In the genomic region with DNA sequence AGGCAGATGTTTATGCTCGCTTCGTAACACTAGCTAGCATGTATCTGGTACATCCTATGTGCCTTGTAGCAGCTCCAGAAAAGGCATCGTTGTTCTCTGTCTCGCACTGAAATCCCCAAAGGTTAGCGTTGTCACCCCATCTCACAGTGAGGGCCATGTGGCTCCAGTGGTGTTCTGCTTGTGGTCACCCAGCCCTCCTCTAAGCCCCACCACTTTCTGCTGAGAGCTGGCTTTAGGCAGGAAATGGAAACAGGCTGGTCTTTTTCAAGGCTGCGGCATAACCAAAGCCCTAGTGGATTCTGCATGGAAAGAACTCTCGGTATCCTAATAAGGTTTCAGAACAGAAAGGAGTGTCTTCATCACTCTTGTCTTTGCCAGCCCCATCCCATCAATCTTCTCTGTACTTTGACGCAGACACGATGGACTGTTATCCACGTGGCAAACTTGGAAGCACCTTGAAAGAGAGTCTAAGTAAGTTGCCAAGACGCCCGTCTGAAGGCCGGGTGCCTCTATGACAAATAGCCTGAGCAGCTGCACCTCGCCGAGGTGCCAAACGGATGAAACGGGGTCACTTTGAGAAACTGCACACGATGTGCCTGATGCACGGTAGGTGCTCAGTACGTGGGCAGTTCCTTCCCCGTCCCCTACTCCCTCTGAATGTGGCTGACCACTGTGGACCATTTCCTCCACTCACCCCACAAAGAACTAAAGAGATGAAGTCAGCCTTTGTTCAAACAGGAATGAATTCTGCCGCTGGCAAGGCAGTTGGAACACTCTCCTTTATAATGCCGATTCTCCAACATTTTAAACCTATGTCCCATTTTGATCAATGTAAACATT, we compare ENCODE assay signal across 8 cellular contexts. TPM values are rescaled to one million over a fixed set of nuclear protein-coding genes. Genes with fewer than 3 reads are reported as not detected.
DNase-seq lines count a peak whose midpoint lies in the region; ATAC-seq and TF ChIP-seq lines count a peak whose summit lies in the region.

No MANE protein-coding gene starts in this region.

- peaks cover 83% of the 10 kb centered on the region for H3K4me1 Mint-ChIP-seq in activated CD8-positive, alpha-beta T cell treated with anti-CD3 and anti-CD28 coated beads, Interleukin-2, amount 10 ng/mL, durations not matched to agents 7 days and 5 days (ENCODE audit: low read depth)
- H3K4me1 Mint-ChIP-seq in activated T-cell treated with anti-CD3 and anti-CD28 coated beads, Interleukin-2, amount 50 U/mL, for 4 hours (ENCODE audit: low read depth): peaks cover 39% of the 10 kb centered on the region
- H3K4me1 Mint-ChIP-seq in osteocyte (ENCODE audit: unreplicated experiment): peaks cover 44% of the 10 kb centered on the region

- WGBS in lung, 2 donors: 39 to 60% methylated on average over 23 of the region's 23 CpGs

- peaks cover 4% of the 10 kb centered on the region for H3K36me3 Mint-ChIP-seq in activated CD8-positive, alpha-beta T cell treated with anti-CD3 and anti-CD28 coated beads, Interleukin-2, amount 10 ng/mL, durations not matched to agents 7 days and 5 days (ENCODE audit: low read depth)
- no peaks in the 10 kb centered on the region for H3K36me3 Mint-ChIP-seq in activated T-cell treated with anti-CD3 and anti-CD28 coated beads, Interleukin-2, amount 50 U/mL, for 4 hours (ENCODE audit: insufficient read depth)
- H3K36me3 Mint-ChIP-seq in osteocyte (ENCODE audit: unreplicated experiment): no peaks in the 10 kb centered on the region

- H3K4me1 ChIP-seq in lung (ENCODE audit: control insufficient read depth in 2 of 2, insufficient read depth in 2 of 2, low read length in 2 of 2): peaks cover 6 to 20% of the 10 kb centered on the region in 2 donors

- peak; percentile 34 for ATAC-seq in HG02798 (IDR thresholded peaks at IDR 0.05; ENCODE audit: poor library complexity, unreplicated experiment)
- ATAC-seq in activated CD8-positive, alpha-beta T cell treated with anti-CD3 and anti-CD28 coated beads, Interleukin-2, amount 10 ng/mL, durations not matched to agents 7 days and 5 days: peak; percentile 79
- ATAC-seq in lung (ENCODE audit: insufficient read depth, low FRiP score): no peak
- ATAC-seq in activated T-cell treated with anti-CD3 and anti-CD28 coated beads, Interleukin-2, amount 50 U/mL, for 4 hours: no peak

- peak overlapping the region; percentile 51 for H3K27ac Mint-ChIP-seq in activated CD8-positive, alpha-beta T cell treated with anti-CD3 and anti-CD28 coated beads, Interleukin-2, amount 10 ng/mL, durations not matched to agents 7 days and 5 days
- H3K27ac Mint-ChIP-seq in osteocyte (ENCODE audit: unreplicated experiment): no peak overlapping the region

- H3K27ac ChIP-seq in lung (ENCODE audit: low read depth in 1 of 2, low read length in 1 of 2): peak overlapping the region; percentile 80 to 83

- no peaks in the 10 kb centered on the region for H3K36me3 ChIP-seq in GM06990 (ENCODE audit: control insufficient read depth, insufficient read depth, low read length)
- H3K36me3 ChIP-seq in lung (ENCODE audit: control insufficient read depth in 2 of 2, insufficient read depth in 2 of 2, low read length in 2 of 2): no peaks in the 10 kb centered on the region

- no peaks in the 10 kb centered on the region for H3K27me3 Mint-ChIP-seq in activated CD8-positive, alpha-beta T cell treated with anti-CD3 and anti-CD28 coated beads, Interleukin-2, amount 10 ng/mL, durations not matched to agents 7 days and 5 days (ENCODE audit: low read depth)
- H3K27me3 Mint-ChIP-seq in activated T-cell treated with anti-CD3 and anti-CD28 coated beads, Interleukin-2, amount 50 U/mL, for 4 hours (ENCODE audit: low read depth): no peaks in the 10 kb centered on the region
- no peaks in the 10 kb centered on the region for H3K27me3 Mint-ChIP-seq in osteocyte (ENCODE audit: unreplicated experiment)

- peak overlapping the region; percentile 13 for H3K4me3 ChIP-seq in GM06990 (replicated peaks; ENCODE audit: low read depth, low read length)
- H3K4me3 ChIP-seq in lung: no peak overlapping the region

- POLR2A ChIA-PET in activated CD8-positive, alpha-beta T cell treated with anti-CD3 and anti-CD28 coated beads, Interleukin-2, amount 10 ng/mL, durations not matched to agents 7 days and 5 days (lab: Charles Lee): no interaction called here

- CTCF ChIA-PET in activated CD8-positive, alpha-beta T cell treated with anti-CD3 and anti-CD28 coated beads, Interleukin-2, amount 10 ng/mL, durations not matched to agents 7 days and 5 days (lab: Charles Lee): interaction anchor here (0.7 to 2.0 kb wide), 5 partner anchors 31 to 248 kb away, joined by 3 to 11 read pairs (median 5); no protein-coding TSS in a partner anchor

- no peak for TF ChIP-seq CTCF in GM06990 (IDR thresholded peaks at IDR 0.05; ENCODE audit: insufficient read depth, low read length, poor library complexity, severe bottlenecking)
- no peak for TF ChIP-seq CTCF in lung (IDR thresholded peaks at IDR 0.05; ENCODE audit: control extremely low read depth, extremely low read depth)
- TF ChIP-seq CTCF in osteocyte (IDR thresholded peaks at IDR 0.05): no peak

- H3K9me3 Mint-ChIP-seq in activated CD8-positive, alpha-beta T cell treated with anti-CD3 and anti-CD28 coated beads, Interleukin-2, amount 10 ng/mL, durations not matched to agents 7 days and 5 days (ENCODE audit: insufficient read depth): no peaks in the 10 kb centered on the region
- H3K9me3 Mint-ChIP-seq in activated T-cell treated with anti-CD3 and anti-CD28 coated beads, Interleukin-2, amount 50 U/mL, for 4 hours: no peaks in the 10 kb centered on the region
- no peaks in the 10 kb centered on the region for H3K9me3 Mint-ChIP-seq in osteocyte (ENCODE audit: unreplicated experiment)

- H3K27me3 ChIP-seq in GM06990 (replicated peaks; ENCODE audit: control insufficient read depth, insufficient read depth, low read length) (no peaks in the 10 kb centered on the region), lung (ENCODE audit: control insufficient read depth, insufficient read depth) (no peaks in the 10 kb centered on the region)

- H3K9me3 ChIP-seq in lung (ENCODE audit: control insufficient read depth in 2 of 2, insufficient read depth in 1 of 2, low read length in 1 of 2): no peaks in the 10 kb centered on the region

- H3K4me3 Mint-ChIP-seq in activated CD8-positive, alpha-beta T cell treated with anti-CD3 and anti-CD28 coated beads, Interleukin-2, amount 10 ng/mL, durations not matched to agents 7 days and 5 days: no peak overlapping the region
- H3K4me3 Mint-ChIP-seq in activated T-cell treated with anti-CD3 and anti-CD28 coated beads, Interleukin-2, amount 50 U/mL, for 4 hours: no peak overlapping the region
- H3K4me3 Mint-ChIP-seq in osteocyte (ENCODE audit: unreplicated experiment): no peak overlapping the region

- DNase-seq in GM06990 (ENCODE audit: extremely low read depth, insufficient read length) (no peak), lung (ENCODE audit: low spot score) (no peak), osteocyte (ENCODE audit: extremely low spot score, unreplicated experiment) (no peak), NOMO-1 treated with DMSO at 0.1 percent for 48 hours (lab: John Stamatoyannopoulos, UW; ENCODE audit: unreplicated experiment) (no peak)
- DNase-seq in activated CD8-positive, alpha-beta T cell treated with anti-CD3 and anti-CD28 coated beads, Interleukin-2, amount 10 ng/mL, durations not matched to agents 7 days and 5 days: peak; percentile 68
- DNase-seq in activated T-cell treated with anti-CD3 and anti-CD28 coated beads, Interleukin-2, amount 50 U/mL, for 4 hours: no peak
- no peak for DNase-seq in activated CD4-positive, alpha-beta T cell treated with anti-CD3 and anti-CD28 coated beads for 48 hours

RNA-seq across cellular contexts. Expression of a gene that starts 57.8 kb away (rescaled TPM):
- total RNA-seq in activated CD8-positive, alpha-beta T cell treated with anti-CD3 and anti-CD28 coated beads, Interleukin-2, amount 10 ng/mL, durations not matched to agents 7 days and 5 days: 10 to 100 TPM; 26.7 to 27.0 TPM
- total RNA-seq in lung (100 to 1,000 TPM in 1 of 2 donors, 10 to 100 TPM in 1; 65.5 to 140 TPM), osteocyte (97.8 and 123 TPM in 2 replicates)
- 10 to 100 TPM; 26.0 to 30.6 TPM for polyA plus RNA-seq in lung
- total RNA-seq in activated T-cell treated with anti-CD3 and anti-CD28 coated beads, Interleukin-2, amount 50 U/mL, for 4 hours: 10 to 100 TPM; 19.8 to 24.0 (median 22.4) TPM

Comparison
In these comparisons a context has a peak if more than half of its experiments do, and no peak if none do; other contexts are left out.
1. ATAC-seq: peak in HG02798 (single experiment) and activated CD8-positive, alpha-beta T cell treated with anti-CD3 and anti-CD28 coated beads, Interleukin-2, amount 10 ng/mL, durations not matched to agents 7 days and 5 days (single experiment); none in lung (single experiment) and activated T-cell treated with anti-CD3 and anti-CD28 coated beads, Interleukin-2, amount 50 U/mL, for 4 hours (0 of 2).